Comparison of ENCODE assay signal across 8 cellular contexts in genomic region chr2:1750935-1751767, GRCh38. TPM values are rescaled to one million over a fixed set of nuclear protein-coding genes. Genes with fewer than 3 reads are reported as not detected.
DNase-seq lines count a peak whose midpoint lies in the region; ATAC-seq and TF ChIP-seq lines count a peak whose summit lies in the region.

No MANE protein-coding gene starts in this region.

- H3K4me3 ChIP-seq in esophagus muscularis mucosa (no peak overlapping the region), thyroid gland (replicated peaks in 1 of 3) (no peak overlapping the region)

- H3K4me3 Mint-ChIP-seq in HFFc6 (peak overlapping the region; percentile 6; the same call in 1 of the 2 replicates), natural killer cell (no peak overlapping the region)
- no peak overlapping the region for H3K4me3 Mint-ChIP-seq in activated CD8-positive, alpha-beta T cell treated with anti-CD3 and anti-CD28 coated beads for 36 hours

- peak overlapping the region in 2 of 4 donors; percentile 36 to 51 for H3K27ac ChIP-seq in esophagus muscularis mucosa (replicated peaks in 1 of 4)
- H3K27ac ChIP-seq in thyroid gland = no peak overlapping the region

- H3K9me3 Mint-ChIP-seq in HFFc6 (peaks cover 6% of the 10 kb centered on the region; the same call in 1 of the 2 replicates), natural killer cell (no peaks in the 10 kb centered on the region)
- H3K9me3 Mint-ChIP-seq in activated CD8-positive, alpha-beta T cell treated with anti-CD3 and anti-CD28 coated beads for 36 hours = peaks cover 4% of the 10 kb centered on the region

- peaks cover 3 to 19% (median 18%) of the 10 kb centered on the region in 4 donors for H3K4me1 ChIP-seq in esophagus muscularis mucosa
- peaks cover 0 to 8% of the 10 kb centered on the region in 2 donors for H3K4me1 ChIP-seq in thyroid gland

- H3K27ac Mint-ChIP-seq in HFFc6 (no peak overlapping the region; the same call in 1 of the 2 replicates), natural killer cell (no peak overlapping the region)
- H3K27ac Mint-ChIP-seq in activated CD8-positive, alpha-beta T cell treated with anti-CD3 and anti-CD28 coated beads for 36 hours = no peak overlapping the region

- H3K9me3 ChIP-seq in esophagus muscularis mucosa = no peaks in the 10 kb centered on the region
- no peaks in the 10 kb centered on the region for H3K9me3 ChIP-seq in thyroid gland

- TF ChIP-seq CTCF in HFFc6 (IDR thresholded peaks at IDR 0.05) = peak; percentile 84
- peak; percentile 48 for TF ChIP-seq CTCF in activated CD8-positive, alpha-beta T cell treated with anti-CD3 and anti-CD28 coated beads for 36 hours (IDR thresholded peaks at IDR 0.05)
- peak; percentile 80 to 92 (median 81) for TF ChIP-seq CTCF in esophagus muscularis mucosa (IDR thresholded peaks at IDR 0.05)
- peak; percentile 22 for TF ChIP-seq CTCF in natural killer cell (IDR thresholded peaks at IDR 0.05)
- TF ChIP-seq CTCF in thyroid gland (IDR thresholded peaks at IDR 0.05) = peak; percentile 58 to 88 (median 76)

- H3K27me3 ChIP-seq in esophagus muscularis mucosa (peaks cover 0 to 16% (median 0%) of the 10 kb centered on the region in 4 donors), thyroid gland (no peaks in the 10 kb centered on the region)

- WGBS in esophagus muscularis mucosa = 41% methylated on average over 20 of the region's 24 CpGs
- WGBS in thyroid gland, 2 donors = 24 to 32% methylated on average over 19 to 22 of the region's 24 CpGs

- peak; percentile 80 for ATAC-seq in activated CD8-positive, alpha-beta T cell treated with anti-CD3 and anti-CD28 coated beads for 36 hours
- ATAC-seq in natural killer cell = peak in 2 of 3 donors; percentile 50 to 84
- no peak for ATAC-seq in GM18517 (IDR thresholded peaks at IDR 0.05; ENCODE audit: unreplicated experiment)

- H3K36me3 ChIP-seq in esophagus muscularis mucosa (no peaks in the 10 kb centered on the region), thyroid gland (no peaks in the 10 kb centered on the region)

- H3K4me1 Mint-ChIP-seq in HFFc6 (ENCODE audit: low read depth) = peaks cover 36% of the 10 kb centered on the region
- H3K4me1 Mint-ChIP-seq in activated CD8-positive, alpha-beta T cell treated with anti-CD3 and anti-CD28 coated beads for 36 hours (ENCODE audit: low read depth) = no peaks in the 10 kb centered on the region
- H3K4me1 Mint-ChIP-seq in natural killer cell = peaks cover 0 to 5% of the 10 kb centered on the region in 2 donors

- intact Hi-C loops in activated CD8-positive, alpha-beta T cell treated with anti-CD3 and anti-CD28 coated beads for 36 hours (cut with micrococcal nuclease) = no loop called here
- intact Hi-C loops in esophagus muscularis mucosa (cut with DNase I) = loop anchor here (5.0 kb wide), 2 partner anchors 66 to 199 kb away; no protein-coding TSS in a partner anchor
- intact Hi-C loops in natural killer cell (cut with micrococcal nuclease) = no loop called here
- intact Hi-C loops in thyroid gland (cut with DNase I) = no loop called here

- POLR2A ChIA-PET in activated CD8-positive, alpha-beta T cell treated with anti-CD3 and anti-CD28 coated beads for 36 hours (lab: Charles Lee) = no interaction called here

- TF ChIP-seq EP300 in esophagus muscularis mucosa (IDR thresholded peaks at IDR 0.05) = no peak

- TF ChIP-seq POLR2A in esophagus muscularis mucosa (IDR thresholded peaks at IDR 0.05; ENCODE audit: low read depth) (no peak), thyroid gland (IDR thresholded peaks at IDR 0.05) (no peak)

- CTCF ChIA-PET in activated CD8-positive, alpha-beta T cell treated with anti-CD3 and anti-CD28 coated beads for 36 hours (lab: Charles Lee) = interaction anchor here (0.6 to 2.2 kb wide), 8 partner anchors 10 to 126 kb away, joined by 3 to 7 read pairs (median 4); no protein-coding TSS in a partner anchor

- DNase-seq in DMS79 (lab: John Stamatoyannopoulos, UW) (peak; percentile 66), HFFc6 (peak; percentile 81), NCI-H2227 treated with DMSO at 0.1 percent for 48 hours (lab: John Stamatoyannopoulos, UW) (peak; percentile 59), esophagus muscularis mucosa (ENCODE audit: extremely low spot score) (no peak), natural killer cell (no peak), thyroid gland (peak; percentile 89 to 91)
- DNase-seq in activated CD8-positive, alpha-beta T cell treated with anti-CD3 and anti-CD28 coated beads for 36 hours = peak; percentile 55

- H3K27me3 Mint-ChIP-seq in HFFc6 (ENCODE audit: insufficient read depth) (peaks cover 26% of the 10 kb centered on the region), natural killer cell (ENCODE audit: low read depth in 2 of 2) (peaks cover 25 to 29% of the 10 kb centered on the region in 2 donors)
- peaks cover 18% of the 10 kb centered on the region for H3K27me3 Mint-ChIP-seq in activated CD8-positive, alpha-beta T cell treated with anti-CD3 and anti-CD28 coated beads for 36 hours

- H3K36me3 Mint-ChIP-seq in HFFc6 (ENCODE audit: low read depth) (no peaks in the 10 kb centered on the region; the same call in 1 of the 2 replicates), natural killer cell (no peaks in the 10 kb centered on the region)
- no peaks in the 10 kb centered on the region for H3K36me3 Mint-ChIP-seq in activated CD8-positive, alpha-beta T cell treated with anti-CD3 and anti-CD28 coated beads for 36 hours (ENCODE audit: low read depth)

RNA-seq across cellular contexts. Expression of gene PXDN, which starts 6.8 kb away (rescaled TPM):
- 100 to 1,000 TPM; 283 to 403 (median 323) TPM for total RNA-seq in HFFc6 (2021; fragmentation: NEBNext Ultra II Directional; extraction: Animal tissue kit (Norgen Biotek cat#: 25700))
- under 1 TPM; 0.58 to 0.83 TPM for total RNA-seq in activated CD8-positive, alpha-beta T cell treated with anti-CD3 and anti-CD28 coated beads for 36 hours
- total RNA-seq in esophagus muscularis mucosa (10 to 100 TPM; 19.9 to 81.6 (median 50.1) TPM), natural killer cell (1 to 10 TPM; 2.1 to 3.7 (median 2.5) TPM), thyroid gland (10 to 100 TPM in 3 of 4 donors, 1 to 10 TPM in 1; 6.9 to 17.3 (median 13.6) TPM)

Comparison
In these comparisons a context has a peak if more than half of its experiments do, and no peak if none do; other contexts are left out.
1. DNase-seq: peak in DMS79 (single experiment), HFFc6 (single experiment), NCI-H2227 treated with DMSO at 0.1 percent for 48 hours (single experiment), activated CD8-positive, alpha-beta T cell treated with anti-CD3 and anti-CD28 coated beads for 36 hours (single experiment) and thyroid gland (2 of 2); none in esophagus muscularis mucosa (single experiment) and natural killer cell (single experiment).
2. CTCF ChIP-seq: peak in every context shown above with its lines; median percentile 84 in HFFc6; 81 in esophagus muscularis mucosa; 76 in thyroid gland; 48 in activated CD8-positive, alpha-beta T cell treated with anti-CD3 and anti-CD28 coated beads for 36 hours; 22 in natural killer cell.